In the genomic region with DNA sequence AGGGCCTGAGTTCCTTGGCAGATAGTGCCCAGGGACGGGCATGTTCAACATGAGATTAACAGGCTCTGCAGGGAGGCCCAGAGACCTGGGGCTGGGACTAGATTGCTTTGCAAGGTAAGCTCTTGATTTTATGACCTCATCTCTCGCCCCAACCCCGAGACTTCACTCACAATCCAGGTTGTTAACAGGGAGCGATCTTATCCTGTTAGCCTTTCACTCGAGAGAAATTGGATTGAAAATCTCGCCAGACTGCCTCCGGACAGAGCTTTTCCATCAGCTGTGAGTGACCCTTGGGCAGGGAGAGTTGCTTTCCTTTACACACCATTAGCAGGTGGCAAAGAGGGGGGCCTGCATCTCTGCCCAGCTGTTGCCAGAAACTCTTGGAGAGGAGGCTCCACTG, we compare ENCODE assay signal across 24 cellular contexts.
"Had no signal": no experiment of that assay in that cellular context is flagged by ENCODE, and none has a peak within 500 bp of the region (broad histone marks: within the 10 kb centered on the region; RNA-seq: fewer than 3 reads in every experiment).

No MANE protein-coding gene starts in this region.

- H3K9me3 ChIP-seq: gastroesophageal sphincter had no signal

- H3K27ac ChIP-seq: brain microvascular endothelial cell, coronary artery, dorsolateral prefrontal cortex, esophagus muscularis mucosa, gastroesophageal sphincter had no signal

- ATAC-seq: activated CD8-positive, alpha-beta T cell treated with anti-CD3 and anti-CD28 coated beads for 36 hours; activated T-cell treated with anti-CD3 and anti-CD28 coated beads, Interleukin-2, amount 50 U/mL, for 4 hours; activated T-helper 17 cell treated with anti-CD3 and anti-CD28 coated beads, Interleukin-2, amount 50 U/mL, for 72 hours; gastroesophageal sphincter; WTC11 had no signal

- H3K36me3 ChIP-seq: brain microvascular endothelial cell, esophagus muscularis mucosa, gastroesophageal sphincter had no signal

- H3K4me1 ChIP-seq: gastroesophageal sphincter had no signal

- H3K4me3 ChIP-seq: coronary artery, dorsolateral prefrontal cortex, esophagus muscularis mucosa, gastroesophageal sphincter had no signal

- DNase-seq: activated CD4-positive, alpha-beta T cell treated with anti-CD3 and anti-CD28 coated beads for 1 hour; activated CD4-positive, alpha-beta T cell treated with anti-CD3 and anti-CD28 coated beads for 48 hours; activated CD4-positive, alpha-beta T cell treated with anti-CD3 and anti-CD28 coated beads, Interleukin-2, amount 50 U/mL, for 1 hour; activated CD4-positive, alpha-beta T cell treated with anti-CD3 and anti-CD28 coated beads, Interleukin-2, amount 50 U/mL, for 48 hours; activated CD8-positive, alpha-beta memory T cell treated with anti-CD3 and anti-CD28 coated beads for 24 hours; activated CD8-positive, alpha-beta T cell treated with anti-CD3 and anti-CD28 coated beads for 36 hours; activated effector memory CD4-positive, alpha-beta T cell treated with Interleukin-2 at 50 U/mL for 16 hours; activated gamma-delta T cell treated with Interleukin-2 at 50 U/mL for 16 hours; activated naive CD4-positive, alpha-beta T cell treated with anti-CD3 and anti-CD28 coated beads, Interleukin-2, amount 50 U/mL, for 16 hours; activated naive CD4-positive, alpha-beta T cell treated with Interleukin-2 at 50 U/mL for 16 hours; activated T-cell treated with anti-CD3 and anti-CD28 coated beads, Interleukin-2, amount 50 U/mL, for 4 hours; amniotic stem cell; anterior cingulate cortex; brain microvascular endothelial cell; dorsolateral prefrontal cortex; effector memory CD4-positive, alpha-beta T cell; erythroblast; foreskin melanocyte; T-helper 2 cell had no signal

- H3K27me3 ChIP-seq: brain microvascular endothelial cell had no signal
